14 cellular contexts compared by ENCODE assay signal in genomic region chr11:32432565-32433248, GRCh38. TPM values are rescaled to one million over a fixed set of nuclear protein-coding genes. Genes with fewer than 3 reads are reported as not detected.
DNase-seq lines count a peak whose midpoint lies in the region; ATAC-seq and TF ChIP-seq lines count a peak whose summit lies in the region.
"Had no signal": no experiment of that assay in that cellular context is flagged by ENCODE, and none has a peak within 500 bp of the region (broad histone marks: within the 10 kb centered on the region; RNA-seq: fewer than 3 reads in every experiment).

No MANE protein-coding gene starts in this region.

- peaks cover 92% of the 10 kb centered on the region for H3K27me3 ChIP-seq in kidney epithelial cell (ENCODE audit: control insufficient read depth, insufficient read depth, low read length)

- no peaks in the 10 kb centered on the region for H3K36me3 ChIP-seq in kidney epithelial cell (ENCODE audit: control insufficient read depth, insufficient read depth, low read length)
- H3K36me3 ChIP-seq: SJSA1 had no signal

- ATAC-seq in stimulated activated naive B cell treated with anti-CD40 and anti-IgM and Interleukin-4, amounts not matched to agents 10 μg/mL and 1 μg/mL and 100 μg/mL, for 72 hours (replicated peaks), result no peak
- ATAC-seq in GM19467 (IDR thresholded peaks at IDR 0.05; ENCODE audit: unreplicated experiment) (no peak), HG02938 (IDR thresholded peaks at IDR 0.05; ENCODE audit: unreplicated experiment) (no peak)
- ATAC-seq: HepG2 had no signal

- peaks cover 0 to 4% of the 10 kb centered on the region in 2 donors for H3K36me3 Mint-ChIP-seq in stimulated activated naive B cell treated with anti-CD40 and anti-IgM and Interleukin-4, amounts not matched to agents 10 μg/mL and 1 μg/mL and 100 μg/mL, for 72 hours

- H3K27me3 Mint-ChIP-seq in stimulated activated naive B cell treated with anti-CD40 and anti-IgM and Interleukin-4, amounts not matched to agents 10 μg/mL and 1 μg/mL and 100 μg/mL, for 72 hours, result peaks cover 81 to 94% of the 10 kb centered on the region in 2 donors

- DNase-seq in ELF-1 (ENCODE audit: low read depth, low spot score) (peak; percentile 24), RPMI7951 (ENCODE audit: low read depth) (peak; percentile 34), kidney epithelial cell (ENCODE audit: low read depth) (no peak), NCI-H1105 (lab: John Stamatoyannopoulos, UW) (no peak)
- no peak for DNase-seq in stimulated activated naive B cell treated with anti-CD40 and anti-IgM and Interleukin-4, amounts not matched to agents 10 μg/mL and 1 μg/mL and 100 μg/mL, for 72 hours
- DNase-seq: activated CD4-positive, CD25-positive, alpha-beta regulatory T cell; NCI-H1417 had no signal

- peak overlapping the region; percentile 60 for H3K4me3 ChIP-seq in kidney epithelial cell (ENCODE audit: low read depth, low read length)
- H3K4me3 ChIP-seq: SJSA1 had no signal

- no peak for TF ChIP-seq CTCF in kidney epithelial cell (IDR thresholded peaks at IDR 0.05; ENCODE audit: insufficient read depth, low read length, poor library complexity, severe bottlenecking)

- peaks cover 19 to 61% of the 10 kb centered on the region in 2 donors for H3K4me1 Mint-ChIP-seq in stimulated activated naive B cell treated with anti-CD40 and anti-IgM and Interleukin-4, amounts not matched to agents 10 μg/mL and 1 μg/mL and 100 μg/mL, for 72 hours

- no peaks in the 10 kb centered on the region for H3K9me3 Mint-ChIP-seq in stimulated activated naive B cell treated with anti-CD40 and anti-IgM and Interleukin-4, amounts not matched to agents 10 μg/mL and 1 μg/mL and 100 μg/mL, for 72 hours
- H3K9me3 Mint-ChIP-seq: neural crest cell had no signal

- no peak overlapping the region for H3K4me3 Mint-ChIP-seq in stimulated activated naive B cell treated with anti-CD40 and anti-IgM and Interleukin-4, amounts not matched to agents 10 μg/mL and 1 μg/mL and 100 μg/mL, for 72 hours
- H3K4me3 Mint-ChIP-seq: neural crest cell had no signal

- H3K27ac Mint-ChIP-seq in stimulated activated naive B cell treated with anti-CD40 and anti-IgM and Interleukin-4, amounts not matched to agents 10 μg/mL and 1 μg/mL and 100 μg/mL, for 72 hours, result peak overlapping the region; percentile 92

RNA-seq across cellular contexts. Expression of gene WT1, which starts 2.6 kb away (rescaled TPM):
- total RNA-seq in RPMI7951 (2014; rRNA removed; shearing (Covaris generic)), result 7.8 and 11.5 TPM in 2 replicates
- total RNA-seq in kidney epithelial cell, result 8.5 and 12.3 TPM in 2 replicates
- total RNA-seq: bronchial epithelial cell, H4, neural crest cell, SJSA1 had no signal

Comparison
In these comparisons a context has a peak if more than half of its experiments do, and no peak if none do; other contexts are left out.
1. DNase-seq: peak in ELF-1 (single experiment) and RPMI7951 (single experiment); none in kidney epithelial cell (single experiment), stimulated activated naive B cell treated with anti-CD40 and anti-IgM and Interleukin-4, amounts not matched to agents 10 μg/mL and 1 μg/mL and 100 μg/mL, for 72 hours (single experiment) and NCI-H1105 (single experiment).